Comparison of ENCODE assay signal across 14 cellular contexts in the genomic region with DNA sequence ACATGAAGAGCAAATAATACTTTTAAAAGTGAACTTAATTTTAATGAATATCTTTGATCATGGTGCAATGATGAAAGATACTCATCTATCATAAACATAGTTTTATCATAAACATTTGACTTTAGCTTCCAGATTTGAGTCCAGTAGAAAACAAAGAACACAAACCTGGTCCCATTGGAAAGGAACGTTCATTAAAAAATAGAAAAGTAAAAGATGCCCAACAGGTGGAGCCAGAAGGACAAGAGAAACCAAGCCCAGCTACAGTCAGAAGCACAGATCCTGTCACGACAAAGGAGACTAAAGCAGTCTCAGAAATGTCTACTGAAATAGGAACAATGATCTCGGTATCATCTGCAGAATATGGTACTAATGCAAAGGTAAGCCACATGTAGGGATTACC. TPM values are rescaled to one million over a fixed set of nuclear protein-coding genes. Genes with fewer than 3 reads are reported as not detected.
A peak's percentile ranks its signal among the peaks of the same experiment; 100 is the strongest.
DNase-seq lines count a peak whose midpoint lies in the region; ATAC-seq and TF ChIP-seq lines count a peak whose summit lies in the region.
"Had no signal": no experiment of that assay in that cellular context is flagged by ENCODE, and none has a peak within 500 bp of the region (broad histone marks: within the 10 kb centered on the region; RNA-seq: fewer than 3 reads in every experiment).

No MANE protein-coding gene starts in this region.

- no peak overlapping the region for H3K27ac ChIP-seq in A673 (ENCODE audit: low read depth, low read length, poor library complexity, severe bottlenecking)
- no peak overlapping the region for H3K27ac ChIP-seq in GM23338 (ENCODE audit: low read depth)
- H3K27ac ChIP-seq in RWPE2 (ENCODE audit: poor library complexity, severe bottlenecking) = no peak overlapping the region
- H3K27ac ChIP-seq in sigmoid colon = no peak overlapping the region

- H3K9me2 ChIP-seq in GM23338 (ENCODE audit: insufficient read depth) = no peaks in the 10 kb centered on the region

- peaks cover 3% of the 10 kb centered on the region for H3K27me3 Mint-ChIP-seq in GM23338 (ENCODE audit: insufficient read depth, low read depth, poor library complexity)
- H3K27me3 Mint-ChIP-seq in activated CD4-positive, alpha-beta T cell treated with anti-CD3 and anti-CD28 coated beads, Interleukin-2, amount 10 ng/mL, durations not matched to agents 24 days and 14 days = no peaks in the 10 kb centered on the region
- H3K27me3 Mint-ChIP-seq: activated T-cell treated with anti-CD3 and anti-CD28 coated beads, Interleukin-2, amount 50 U/mL, for 24 hours had no signal

- H3K9me3 Mint-ChIP-seq in GM23338 = no peaks in the 10 kb centered on the region
- H3K9me3 Mint-ChIP-seq in activated CD4-positive, alpha-beta T cell treated with anti-CD3 and anti-CD28 coated beads, Interleukin-2, amount 10 ng/mL, durations not matched to agents 24 days and 14 days = no peaks in the 10 kb centered on the region
- H3K9me3 Mint-ChIP-seq: activated T-cell treated with anti-CD3 and anti-CD28 coated beads, Interleukin-2, amount 50 U/mL, for 24 hours; nephron had no signal

- peaks cover 88% of the 10 kb centered on the region for H3K36me3 ChIP-seq in A673 (ENCODE audit: insufficient read depth, low read length, poor library complexity, severe bottlenecking)
- peaks cover 63% of the 10 kb centered on the region for H3K36me3 ChIP-seq in GM23338 (ENCODE audit: insufficient read depth)
- peaks cover 97% of the 10 kb centered on the region for H3K36me3 ChIP-seq in RWPE2 (ENCODE audit: low read depth)
- H3K36me3 ChIP-seq in sigmoid colon = peaks cover 6 to 97% (median 36%) of the 10 kb centered on the region in 4 donors

- CTCF ChIA-PET in A673 (lab: Charles Lee) = no interaction called here

- no peak overlapping the region for H3K27ac Mint-ChIP-seq in GM23338
- H3K27ac Mint-ChIP-seq in activated CD4-positive, alpha-beta T cell treated with anti-CD3 and anti-CD28 coated beads, Interleukin-2, amount 10 ng/mL, durations not matched to agents 24 days and 14 days = no peak overlapping the region
- H3K27ac Mint-ChIP-seq: nephron had no signal

- H3K4me1 Mint-ChIP-seq in GM23338 = no peaks in the 10 kb centered on the region
- peaks cover 4% of the 10 kb centered on the region for H3K4me1 Mint-ChIP-seq in activated CD4-positive, alpha-beta T cell treated with anti-CD3 and anti-CD28 coated beads, Interleukin-2, amount 10 ng/mL, durations not matched to agents 24 days and 14 days

- ATAC-seq in GM23338 (no peak), RWPE2 (ENCODE audit: low read depth) (no peak), GM19023 (IDR thresholded peaks at IDR 0.05; ENCODE audit: unreplicated experiment) (no peak), HG02885 (IDR thresholded peaks at IDR 0.05; ENCODE audit: poor library complexity, unreplicated experiment) (no peak)

- TF ChIP-seq CTCF in A673 (conservative IDR thresholded peaks at IDR 0.05; ENCODE audit: low read depth, low read length) (peak; percentile 29; the same call in 1 of the 2 replicates), GM23338 (conservative IDR thresholded peaks at IDR 0.05; ENCODE audit: low read depth in 2 of 2) (peak; percentile 22 to 26; a peak in 2 of 4 replicates), RWPE2 (IDR thresholded peaks at IDR 0.05; ENCODE audit: poor library complexity, severe bottlenecking) (peak; percentile 16), fibroblast of pulmonary artery (IDR thresholded peaks at IDR 0.05; ENCODE audit: low read length, missing control alignments) (peak; percentile 14), sigmoid colon (IDR thresholded peaks at IDR 0.05) (no peak)

- H3K4me1 ChIP-seq in A673 (ENCODE audit: insufficient read depth, low read length, poor library complexity, severe bottlenecking) (no peaks in the 10 kb centered on the region), GM23338 (ENCODE audit: insufficient read depth) (no peaks in the 10 kb centered on the region), RWPE2 (ENCODE audit: insufficient read depth, poor library complexity, severe bottlenecking) (no peaks in the 10 kb centered on the region), sigmoid colon (no peaks in the 10 kb centered on the region)

- H3K4me3 ChIP-seq in A673 (ENCODE audit: low read depth, low read length, poor library complexity, severe bottlenecking) (no peak overlapping the region), GM23338 (no peak overlapping the region), RWPE2 (ENCODE audit: severe bottlenecking) (no peak overlapping the region), fibroblast of pulmonary artery (replicated peaks; ENCODE audit: low read depth, low read length) (no peak overlapping the region), sigmoid colon (no peak overlapping the region)

- no peaks in the 10 kb centered on the region; the same call in 1 of the 2 replicates for H4K20me1 ChIP-seq in GM23338 (replicated peaks; ENCODE audit: insufficient read depth)

- no peak for TF ChIP-seq POLR2A in sigmoid colon (IDR thresholded peaks at IDR 0.05)

- 79 to 81% methylated on average over 3 of the region's 3 CpGs for WGBS in sigmoid colon, 2 donors

- intact Hi-C loops in A673 (cut with micrococcal nuclease; ENCODE audit: unreplicated experiment) = no loop called here
- intact Hi-C loops in activated CD4-positive, alpha-beta T cell treated with anti-CD3 and anti-CD28 coated beads, Interleukin-2, amount 10 ng/mL, durations not matched to agents 24 days and 14 days (cut with micrococcal nuclease) = no loop called here
- intact Hi-C loops in sigmoid colon (cut with DNase I) = no loop called here

- no peak overlapping the region for H3K4me2 ChIP-seq in GM23338

- 0 out of 2 replicates have a peak, but pooled peaks cover 2% of the 10 kb centered on the region for H3F3A ChIP-seq in GM23338 (replicated peaks; ENCODE audit: low read depth)

- no peaks in the 10 kb centered on the region; the same call in 1 of the 2 replicates for H3K79me2 ChIP-seq in GM23338 (replicated peaks; ENCODE audit: insufficient read depth)

- peak; percentile 11 for DNase-seq in A673 (ENCODE audit: low spot score)
- peak; percentile 17 for DNase-seq in GM23338 (ENCODE audit: low spot score)
- no peak for DNase-seq in RWPE2 (ENCODE audit: low spot score)
- peak; percentile 11 for DNase-seq in fibroblast of pulmonary artery (ENCODE audit: low read depth)
- DNase-seq in activated CD4-positive, alpha-beta T cell treated with anti-CD3 and anti-CD28 coated beads, Interleukin-2, amount 10 ng/mL, durations not matched to agents 24 days and 14 days = no peak
- DNase-seq in sigmoid colon = no peak
- DNase-seq: activated T-cell treated with anti-CD3 and anti-CD28 coated beads, Interleukin-2, amount 50 U/mL, for 24 hours; SW 1271 had no signal

- no peak overlapping the region for H3K4me3 Mint-ChIP-seq in GM23338
- H3K4me3 Mint-ChIP-seq in activated CD4-positive, alpha-beta T cell treated with anti-CD3 and anti-CD28 coated beads, Interleukin-2, amount 10 ng/mL, durations not matched to agents 24 days and 14 days = no peak overlapping the region
- H3K4me3 Mint-ChIP-seq: activated T-cell treated with anti-CD3 and anti-CD28 coated beads, Interleukin-2, amount 50 U/mL, for 24 hours; nephron had no signal

- TF ChIP-seq EP300 in sigmoid colon (IDR thresholded peaks at IDR 0.05) = no peak

- TSS peak; percentile 10 for BruUV-seq in A673 (replicated peaks; lab: Mats Ljungman, UMichigan)

- H3K27me3 ChIP-seq in A673 (replicated peaks; ENCODE audit: insufficient read depth, low read depth, low read length, poor library complexity) (no peaks in the 10 kb centered on the region), GM23338 (ENCODE audit: insufficient read depth) (no peaks in the 10 kb centered on the region), RWPE2 (ENCODE audit: insufficient read depth, poor library complexity, severe bottlenecking) (no peaks in the 10 kb centered on the region), sigmoid colon (no peaks in the 10 kb centered on the region)

- H3K9me3 ChIP-seq in A673 (ENCODE audit: low read depth, low read length, poor library complexity, severe bottlenecking) (no peaks in the 10 kb centered on the region), RWPE2 (ENCODE audit: severe bottlenecking) (no peaks in the 10 kb centered on the region), sigmoid colon (no peaks in the 10 kb centered on the region)

- POLR2A ChIA-PET in A673 (lab: Charles Lee; ENCODE audit: low non-redundant PET) = no interaction called here

- H3K36me3 Mint-ChIP-seq in GM23338 (ENCODE audit: low read depth) = peaks cover 50% of the 10 kb centered on the region
- peaks cover 40% of the 10 kb centered on the region for H3K36me3 Mint-ChIP-seq in activated CD4-positive, alpha-beta T cell treated with anti-CD3 and anti-CD28 coated beads, Interleukin-2, amount 10 ng/mL, durations not matched to agents 24 days and 14 days (ENCODE audit: low read depth)

- no peak overlapping the region for H2AFZ ChIP-seq in GM23338

RNA-seq across cellular contexts. Expression of gene MYOCOS, which starts 55.6 kb away (rescaled TPM):
- total RNA-seq in A673 (2021) = 0.41 TPM in 1 of 2 replicates, not detected in the other
- not detected in 2 replicates for total RNA-seq in GM23338 (2014; rRNA removed; shearing (Covaris generic))
- polyA plus RNA-seq in GM23338 (2016; fragmentation: Nextera tagmentation; extraction: Ambion mirVana) = not detected in 2 replicates
- total RNA-seq in activated CD4-positive, alpha-beta T cell treated with anti-CD3 and anti-CD28 coated beads, Interleukin-2, amount 10 ng/mL, durations not matched to agents 24 days and 14 days = 0.21 TPM in 1 of 2 replicates, not detected in the other
- total RNA-seq in sigmoid colon = not detected
- polyA plus RNA-seq in sigmoid colon = not detected
- total RNA-seq: dermis microvascular lymphatic vessel endothelial cell, frontal cortex had no signal
- polyA plus RNA-seq: adipose tissue had no signal

Comparison
In these comparisons a context has a peak if more than half of its experiments do, and no peak if none do; other contexts are left out.
1. DNase-seq: peak in A673 (single experiment), GM23338 (single experiment) and fibroblast of pulmonary artery (single experiment); none in RWPE2 (single experiment), activated CD4-positive, alpha-beta T cell treated with anti-CD3 and anti-CD28 coated beads, Interleukin-2, amount 10 ng/mL, durations not matched to agents 24 days and 14 days (single experiment) and sigmoid colon (single experiment).
2. CTCF ChIP-seq: peak in A673 (single experiment), GM23338 (2 of 2), RWPE2 (single experiment) and fibroblast of pulmonary artery (single experiment); none in sigmoid colon (0 of 4).